ENCODE assay signal across 16 cellular contexts in genomic region chr12:131916306-131917138, GRCh38. TPM values are rescaled to one million over a fixed set of nuclear protein-coding genes. Genes with fewer than 3 reads are reported as not detected.
DNase-seq lines count a peak whose midpoint lies in the region; ATAC-seq and TF ChIP-seq lines count a peak whose summit lies in the region.
"Had no signal": no experiment of that assay in that cellular context is flagged by ENCODE, and none has a peak within 500 bp of the region (broad histone marks: within the 10 kb centered on the region; RNA-seq: fewer than 3 reads in every experiment).

No MANE protein-coding gene starts in this region.

- peak; percentile 30 for DNase-seq in left ventricle myocardium superior
- DNase-seq in right atrium auricular region (ENCODE audit: low spot score), result no peak
- no peak for DNase-seq in HFFc6
- DNase-seq in islet precursor cell, result peak; percentile 59
- DNase-seq in upper lobe of right lung, result peak; percentile 61
- DNase-seq in inferior parietal cortex (ENCODE audit: extremely low spot score), result no peak
- DNase-seq in vagina (ENCODE audit: extremely low spot score in 2 of 2), result no peak
- no peak for DNase-seq in head of caudate nucleus
- DNase-seq: DMS79 treated with DMSO at 0.1 percent for 48 hours, GDM1, NCI-H1092 treated with DMSO at 0.1 percent for 48 hours, NCI-H1694, NCI-H2107, PC-9, SK-N-SH had no signal

- H3K4me3 Mint-ChIP-seq in HFFc6, result no peak overlapping the region
- H3K4me3 Mint-ChIP-seq: H9 had no signal

- H3K27me3 Mint-ChIP-seq in HFFc6 (ENCODE audit: insufficient read depth), result no peaks in the 10 kb centered on the region

- TF ChIP-seq CTCF in right atrium auricular region (IDR thresholded peaks at IDR 0.05) (no peak), HFFc6 (IDR thresholded peaks at IDR 0.05) (0 out of 2 replicates have a peak, but pooled peaks have one; percentile 7), upper lobe of right lung (IDR thresholded peaks at IDR 0.05) (no peak), vagina (IDR thresholded peaks at IDR 0.05) (no peak)

- H3K4me1 ChIP-seq in right atrium auricular region, result peaks cover 0 to 16% of the 10 kb centered on the region in 2 donors
- H3K4me1 ChIP-seq in upper lobe of right lung, result peaks cover 9% of the 10 kb centered on the region
- H3K4me1 ChIP-seq in vagina, result peaks cover 10% of the 10 kb centered on the region

- H3K4me3 ChIP-seq in right atrium auricular region (no peak overlapping the region), upper lobe of right lung (no peak overlapping the region), vagina (no peak overlapping the region)
- H3K4me3 ChIP-seq: PC-9 had no signal

- H3K27me3 ChIP-seq in right atrium auricular region, result no peaks in the 10 kb centered on the region
- no peaks in the 10 kb centered on the region for H3K27me3 ChIP-seq in upper lobe of right lung
- H3K27me3 ChIP-seq in vagina, result no peaks in the 10 kb centered on the region

- H3K9me3 Mint-ChIP-seq in HFFc6, result no peaks in the 10 kb centered on the region
- H3K9me3 Mint-ChIP-seq: H9 had no signal

- ATAC-seq in left ventricle myocardium superior (no peak), upper lobe of right lung (no peak)

- H3K27ac Mint-ChIP-seq in HFFc6, result no peak overlapping the region

- H3K36me3 ChIP-seq in right atrium auricular region, result peaks cover 73% of the 10 kb centered on the region
- peaks cover 69% of the 10 kb centered on the region for H3K36me3 ChIP-seq in upper lobe of right lung
- peaks cover 0 to 88% of the 10 kb centered on the region in 2 donors for H3K36me3 ChIP-seq in vagina

- H3K9me3 ChIP-seq in right atrium auricular region (no peaks in the 10 kb centered on the region), upper lobe of right lung (no peaks in the 10 kb centered on the region), vagina (no peaks in the 10 kb centered on the region)
- H3K9me3 ChIP-seq: SK-N-SH had no signal

- TF ChIP-seq POLR2A in vagina (IDR thresholded peaks at IDR 0.05), result no peak

- no peaks in the 10 kb centered on the region for H3K36me3 Mint-ChIP-seq in HFFc6 (ENCODE audit: low read depth)

- H3K27ac ChIP-seq in right atrium auricular region (no peak overlapping the region), upper lobe of right lung (no peak overlapping the region), vagina (no peak overlapping the region)
- H3K27ac ChIP-seq: PC-9 had no signal

- H3K4me1 Mint-ChIP-seq in HFFc6 (ENCODE audit: low read depth), result peaks cover 12% of the 10 kb centered on the region

- intact Hi-C loops in left ventricle myocardium superior (cut with micrococcal nuclease) (no loop called here), upper lobe of right lung (cut with DNase I) (no loop called here), vagina (cut with DNase I) (no loop called here), head of caudate nucleus (cut with DNase I) (no loop called here)

RNA-seq across cellular contexts. Expression of gene PUS1, which starts 12.6 kb away (rescaled TPM):
- total RNA-seq in left ventricle myocardium superior (5.6 TPM), right atrium auricular region (10 to 100 TPM in 1 of 2 donors, 1 to 10 TPM in 1; 5.0 to 10.3 TPM), upper lobe of right lung (19.9 TPM), vagina (37.6 TPM)
- total RNA-seq in HFFc6 (2021; fragmentation: NEBNext Ultra II Directional; extraction: Animal tissue kit (Norgen Biotek cat#: 25700)), result 10 to 100 TPM; 26.2 to 37.7 (median 29.8) TPM

RNA-seq across cellular contexts. Expression of gene ULK1, which starts 22.1 kb away (rescaled TPM):
- total RNA-seq in left ventricle myocardium superior, result 64.0 TPM
- 10 to 100 TPM; 16.2 to 23.4 TPM for total RNA-seq in right atrium auricular region
- total RNA-seq in HFFc6 (2021; fragmentation: NEBNext Ultra II Directional; extraction: Animal tissue kit (Norgen Biotek cat#: 25700)), result 10 to 100 TPM; 21.4 to 35.0 (median 25.5) TPM
- 32.4 TPM for total RNA-seq in upper lobe of right lung
- 33.1 TPM for total RNA-seq in vagina

RNA-seq across cellular contexts. Expression of gene EP400, which starts 33.2 kb away (rescaled TPM):
- total RNA-seq in left ventricle myocardium superior (14.8 TPM), right atrium auricular region (10 to 100 TPM; 10.5 to 15.5 TPM), upper lobe of right lung (41.4 TPM), vagina (35.6 TPM)
- 10 to 100 TPM; 27.5 to 35.3 (median 30.4) TPM for total RNA-seq in HFFc6 (2021; fragmentation: NEBNext Ultra II Directional; extraction: Animal tissue kit (Norgen Biotek cat#: 25700))

Comparison
In these comparisons a context has a peak if more than half of its experiments do, and no peak if none do; other contexts are left out.
1. DNase-seq: peak in left ventricle myocardium superior (single experiment), islet precursor cell (single experiment) and upper lobe of right lung (single experiment); none in right atrium auricular region (single experiment), HFFc6 (single experiment), inferior parietal cortex (single experiment), vagina (0 of 2) and head of caudate nucleus (0 of 42).